23 cellular contexts compared by ENCODE assay signal in genomic region chr7:107017965-107018714, GRCh38.
"Had no signal": no experiment of that assay in that cellular context is flagged by ENCODE, and none has a peak within 500 bp of the region (broad histone marks: within the 10 kb centered on the region; RNA-seq: fewer than 3 reads in every experiment).

No MANE protein-coding gene starts in this region.

- H3K4me3 Mint-ChIP-seq: immature natural killer cell; naive thymus-derived CD8-positive, alpha-beta T cell; nephron progenitor cell; stimulated activated memory B cell treated with anti-CD40 and anti-IgM and Interleukin-4, amounts not matched to agents 10 μg/mL and 1 μg/mL and 100 μg/mL, for 72 hours had no signal

- H3K4me1 Mint-ChIP-seq: immature natural killer cell; naive thymus-derived CD8-positive, alpha-beta T cell; stimulated activated memory B cell treated with anti-CD40 and anti-IgM and Interleukin-4, amounts not matched to agents 10 μg/mL and 1 μg/mL and 100 μg/mL, for 72 hours had no signal

- H3K9me3 Mint-ChIP-seq: immature natural killer cell; naive thymus-derived CD8-positive, alpha-beta T cell; nephron progenitor cell; stimulated activated memory B cell treated with anti-CD40 and anti-IgM and Interleukin-4, amounts not matched to agents 10 μg/mL and 1 μg/mL and 100 μg/mL, for 72 hours had no signal

- H3K27me3 ChIP-seq: dorsolateral prefrontal cortex, spleen, transverse colon, upper lobe of right lung, vagina had no signal

- H3K4me1 ChIP-seq: lower lobe of right lung, prostate gland, spleen, transverse colon, vagina had no signal

- H3K9me3 ChIP-seq: lower lobe of right lung, prostate gland, transverse colon, upper lobe of right lung, vagina had no signal

- H3K27ac Mint-ChIP-seq: immature natural killer cell; nephron progenitor cell; stimulated activated memory B cell treated with anti-CD40 and anti-IgM and Interleukin-4, amounts not matched to agents 10 μg/mL and 1 μg/mL and 100 μg/mL, for 72 hours had no signal

- ATAC-seq: esophagus mucosa; left colon; lower lobe of right lung; naive thymus-derived CD8-positive, alpha-beta T cell; stimulated activated memory B cell treated with anti-CD40 and anti-IgM and Interleukin-4, amounts not matched to agents 10 μg/mL and 1 μg/mL and 100 μg/mL, for 72 hours; stimulated activated naive CD8-positive, alpha-beta T cell treated with anti-CD3 and anti-CD28 coated beads, Interleukin-15, Interleukin-2, amounts not matched to agents 100 U/mL and 50 U/mL, for 24 hours; upper lobe of right lung had no signal

- H3K36me3 ChIP-seq: left ventricle myocardium inferior, lower lobe of right lung, prostate gland, spleen, transverse colon, upper lobe of right lung, vagina had no signal

- H3K36me3 Mint-ChIP-seq: immature natural killer cell; stimulated activated memory B cell treated with anti-CD40 and anti-IgM and Interleukin-4, amounts not matched to agents 10 μg/mL and 1 μg/mL and 100 μg/mL, for 72 hours had no signal

- H3K27ac ChIP-seq: dorsolateral prefrontal cortex, left ventricle myocardium inferior, lower lobe of right lung, prostate gland, skin epidermis, spleen, transverse colon, upper lobe of right lung, vagina had no signal

- DNase-seq: dorsolateral prefrontal cortex; effector CD4-positive, alpha-beta T cell; hypothalamus; immature natural killer cell; islet precursor cell; kidney glomerular epithelial cell; left colon; left ventricle myocardium inferior; lower lobe of right lung; naive thymus-derived CD8-positive, alpha-beta T cell; nephron progenitor cell; nucleus accumbens; right cardiac atrium; spleen; stimulated activated CD4-positive, alpha-beta T cell treated with anti-CD3 and anti-CD28 coated beads, Interleukin-4, amount 100 ng/mL, for 4 hours; stimulated activated naive CD8-positive, alpha-beta T cell treated with anti-CD3 and anti-CD28 coated beads, Interleukin-15, Interleukin-2, amounts not matched to agents 100 U/mL and 50 U/mL, for 24 hours; transverse colon; upper lobe of right lung had no signal

- H3K4me3 ChIP-seq: dorsolateral prefrontal cortex, left ventricle myocardium inferior, lower lobe of right lung, prostate gland, skin epidermis, spleen, transverse colon, upper lobe of right lung, vagina had no signal
